Comparison of ENCODE assay signal across 8 cellular contexts in the genomic region with DNA sequence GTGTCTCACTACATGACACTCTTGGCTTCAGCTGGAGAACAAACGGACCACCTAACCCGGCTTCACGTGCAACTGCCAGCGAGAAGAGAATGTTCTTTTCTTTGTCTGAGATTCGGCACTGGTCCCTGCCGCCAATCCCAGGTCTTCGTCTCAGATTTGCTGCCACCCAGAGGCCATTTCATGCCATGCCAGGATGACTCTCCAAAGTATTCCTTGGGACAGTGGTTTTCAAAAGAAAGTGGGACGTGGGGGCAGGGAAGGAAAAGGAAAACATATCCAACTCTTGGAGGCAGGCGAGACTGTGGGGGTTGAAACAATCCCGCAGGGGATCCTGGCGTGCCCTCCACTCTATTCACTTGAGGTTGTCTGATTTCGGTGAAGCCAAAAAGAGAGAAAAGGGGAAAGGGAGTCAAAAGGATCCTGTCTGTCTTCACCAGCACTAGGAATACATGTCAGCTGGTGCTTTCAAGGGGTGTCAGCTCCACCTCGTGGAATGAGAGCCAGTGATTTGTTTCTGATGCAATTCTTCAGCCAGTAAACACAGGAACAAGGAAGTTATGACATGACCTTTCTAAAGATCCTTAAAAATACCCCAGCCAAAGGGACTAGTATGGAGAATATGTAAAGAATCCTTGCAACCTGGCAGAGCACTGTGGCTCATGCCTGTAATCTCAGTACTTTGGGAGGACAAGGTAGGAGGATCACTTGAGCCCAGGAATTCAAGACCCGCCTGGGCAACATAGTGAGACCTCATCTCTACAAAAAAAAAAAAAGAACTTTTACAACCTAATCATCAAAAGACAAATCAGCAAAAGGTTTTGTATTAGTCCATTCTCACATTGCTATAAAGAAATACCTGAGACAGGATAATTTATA. TPM values are rescaled to one million over a fixed set of nuclear protein-coding genes. Genes with fewer than 3 reads are reported as not detected.
DNase-seq lines count a peak whose midpoint lies in the region; ATAC-seq and TF ChIP-seq lines count a peak whose summit lies in the region.

No MANE protein-coding gene starts in this region.

- H3K4me3 ChIP-seq in WERI-Rb-1 (ENCODE audit: low read depth, low read length) (peak overlapping the region; percentile 23), mucosa of descending colon (no peak overlapping the region)

- TF ChIP-seq CTCF in WERI-Rb-1 (IDR thresholded peaks at IDR 0.05; ENCODE audit: low read depth, low read length) = peak; percentile 75
- peak; percentile 79 for TF ChIP-seq CTCF in mucosa of descending colon (IDR thresholded peaks at IDR 0.05)

- peak overlapping the region; percentile 45 for H3K27ac ChIP-seq in WERI-Rb-1
- H3K27ac ChIP-seq in epithelial cell of prostate = peak overlapping the region; percentile 96
- no peak overlapping the region for H3K27ac ChIP-seq in substantia nigra (ENCODE audit: low read depth, low read length, poor library complexity, severe bottlenecking)

- H3K9me3 ChIP-seq in WERI-Rb-1 (ENCODE audit: severe bottlenecking) (peaks cover 5% of the 10 kb centered on the region), mucosa of descending colon (no peaks in the 10 kb centered on the region)

- ATAC-seq in HG02642 (IDR thresholded peaks at IDR 0.05; ENCODE audit: poor library complexity, unreplicated experiment) (peak; percentile 85), mucosa of descending colon (peak; percentile 89)

- intact Hi-C loops in mucosa of descending colon (cut with DNase I, micrococcal nuclease) = no loop called here

- H3K36me3 ChIP-seq in WERI-Rb-1 = no peaks in the 10 kb centered on the region
- H3K36me3 ChIP-seq in mucosa of descending colon (ENCODE audit: low read depth) = no peaks in the 10 kb centered on the region

- DNase-seq in activated naive CD4-positive, alpha-beta T cell treated with Interleukin-2 at 50 U/mL for 16 hours = peak; percentile 29
- no peak for DNase-seq in activated naive CD4-positive, alpha-beta T cell (lab: John Stamatoyannopoulos, UW)
- DNase-seq in NCI-H1694 (lab: John Stamatoyannopoulos, UW) = peak; percentile 36
- peak; percentile 81 for DNase-seq in WERI-Rb-1
- peak; percentile 73 for DNase-seq in epithelial cell of prostate (ENCODE audit: low read depth, low spot score)
- DNase-seq in mucosa of descending colon = peak; percentile 62 to 84 (median 80)
- peak in 40 of 49 donors; percentile 6 to 78 (median 45) for DNase-seq in substantia nigra (lab: John Stamatoyannopoulos, UW)

- no peaks in the 10 kb centered on the region for H3K27me3 ChIP-seq in WERI-Rb-1 (ENCODE audit: insufficient read depth, low read depth, severe bottlenecking)

- no peaks in the 10 kb centered on the region for H3K4me1 ChIP-seq in mucosa of descending colon (ENCODE audit: low read depth)

RNA-seq across cellular contexts. Expression of gene APLNR, which starts 41.0 kb away (rescaled TPM):
- 1 to 10 TPM; 2.4 to 5.7 (median 2.8) TPM for total RNA-seq in mucosa of descending colon

RNA-seq across cellular contexts. Expression of gene TNKS1BP1, which starts 46.7 kb away (rescaled TPM):
- 100 to 1,000 TPM in 1 of 3 donors, 10 to 100 TPM in 2; 90.0 to 149 (median 94.3) TPM for total RNA-seq in mucosa of descending colon

RNA-seq across cellular contexts. Expression of gene SSRP1, which starts 57.6 kb away (rescaled TPM):
- 10 to 100 TPM; 59.5 to 79.3 (median 65.8) TPM for total RNA-seq in mucosa of descending colon

Comparison
In these comparisons a context has a peak if more than half of its experiments do, and no peak if none do; other contexts are left out.
1. DNase-seq: peak in activated naive CD4-positive, alpha-beta T cell treated with Interleukin-2 at 50 U/mL for 16 hours (single experiment), NCI-H1694 (single experiment), WERI-Rb-1 (single experiment), epithelial cell of prostate (single experiment), mucosa of descending colon (3 of 3) and substantia nigra (40 of 49); none in activated naive CD4-positive, alpha-beta T cell (0 of 4).